10 cellular contexts compared by ENCODE assay signal in the genomic region with DNA sequence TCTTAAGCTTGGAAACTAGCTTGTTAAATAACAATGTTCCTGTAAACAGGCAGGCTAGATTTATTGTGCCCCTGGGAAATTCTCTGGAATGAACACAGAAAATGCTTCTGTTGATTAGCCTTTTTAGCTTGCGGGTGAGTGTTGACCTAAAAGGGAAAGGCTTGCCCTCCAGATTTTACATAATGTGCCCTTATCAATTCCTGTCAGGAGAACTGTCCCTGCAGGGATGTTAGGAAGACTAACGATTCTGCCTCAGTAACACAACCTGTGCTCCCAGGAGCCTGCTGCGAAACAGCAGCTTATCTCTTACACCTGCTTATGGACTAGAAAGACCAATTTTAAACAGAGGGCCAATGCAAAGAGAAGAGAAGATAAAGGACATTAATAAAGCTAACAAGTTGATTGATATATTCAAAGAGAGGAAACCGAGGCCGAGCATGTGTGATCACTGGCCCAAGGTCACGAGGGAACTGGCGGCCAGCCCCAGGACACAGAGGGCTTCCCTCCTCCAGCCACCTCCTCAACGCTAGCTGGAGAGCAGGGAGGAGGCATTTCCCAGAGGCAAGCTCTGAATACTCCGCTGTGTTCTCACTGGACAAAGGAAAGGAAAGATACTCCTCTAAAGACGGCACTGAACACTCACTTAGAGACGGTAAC. TPM values are rescaled to one million over a fixed set of nuclear protein-coding genes. Genes with fewer than 3 reads are reported as not detected.
DNase-seq lines count a peak whose midpoint lies in the region; ATAC-seq and TF ChIP-seq lines count a peak whose summit lies in the region.
"Had no signal": no experiment of that assay in that cellular context is flagged by ENCODE, and none has a peak within 500 bp of the region (broad histone marks: within the 10 kb centered on the region; RNA-seq: fewer than 3 reads in every experiment).

No MANE protein-coding gene starts in this region.

- no peak overlapping the region for H4K91ac ChIP-seq in trophoblast cell (ENCODE audit: low read depth, low read length)

- H3K18ac ChIP-seq in trophoblast cell (ENCODE audit: low read length), result no peak overlapping the region

- H3K27me3 ChIP-seq in ACC112 (ENCODE audit: insufficient read depth, low read length) (no peaks in the 10 kb centered on the region), heart left ventricle (no peaks in the 10 kb centered on the region), trophoblast cell (ENCODE audit: insufficient read depth, low read length) (no peaks in the 10 kb centered on the region)

- no peak overlapping the region for H3K9ac ChIP-seq in trophoblast cell (ENCODE audit: low read length)

- no peak overlapping the region for H3K27ac ChIP-seq in ACC112 (ENCODE audit: low read depth, low read length)
- peak overlapping the region; percentile 72 for H3K27ac ChIP-seq in VCaP
- H3K27ac ChIP-seq in heart left ventricle, result peak overlapping the region; percentile 56 to 89 (median 77)
- H3K27ac ChIP-seq in trophoblast cell (ENCODE audit: low read depth, low read length), result peak overlapping the region; percentile 11

- H3K36me3 ChIP-seq in ACC112 (ENCODE audit: insufficient read depth, low read length), result no peaks in the 10 kb centered on the region
- no peaks in the 10 kb centered on the region for H3K36me3 ChIP-seq in heart left ventricle
- H3K36me3 ChIP-seq in trophoblast cell (ENCODE audit: control insufficient read depth in 1 of 2, insufficient read depth in 2 of 2, low read length in 2 of 2), result no peaks in the 10 kb centered on the region

- no peaks in the 10 kb centered on the region for H3K79me1 ChIP-seq in trophoblast cell (ENCODE audit: low read length)

- no peaks in the 10 kb centered on the region for H3K79me2 ChIP-seq in ACC112 (ENCODE audit: control insufficient read depth, insufficient read depth, low read length, unreplicated experiment)
- H3K79me2 ChIP-seq in trophoblast cell (ENCODE audit: control insufficient read depth, insufficient read depth, low read length, poor library complexity), result no peaks in the 10 kb centered on the region

- DNase-seq in heart left ventricle (peak in 4 of 5 donors; percentile 52 to 67 (median 58)), trophoblast cell (peak; percentile 44 to 77), DMS79 treated with DMSO at 0.1 percent for 48 hours (lab: John Stamatoyannopoulos, UW) (no peak)
- no peak for DNase-seq in activated T-cell treated with anti-CD3 and anti-CD28 coated beads, Interleukin-2, amount 50 U/mL, for 1 hour
- DNase-seq: naive thymus-derived CD8-positive, alpha-beta T cell; NCI-H1105 treated with DMSO at 0.1 percent for 48 hours had no signal

- H3K4me2 ChIP-seq in trophoblast cell (ENCODE audit: low read length), result peak overlapping the region; percentile 6

- H3K14ac ChIP-seq in trophoblast cell (ENCODE audit: low read length), result no peak overlapping the region

- no peak overlapping the region for H2BK5ac ChIP-seq in trophoblast cell (ENCODE audit: low read depth, low read length, poor library complexity)

- intact Hi-C loops in heart left ventricle (cut with DNase I), result loop anchor here in 8 of 10 donors (2.0 to 5.0 kb wide), 7 partner anchors 33 to 48 kb away; partner anchors contain the start of gene TJP1 (in 5 of the 8)

- H4K12ac ChIP-seq in trophoblast cell (ENCODE audit: low read depth, low read length), result no peak overlapping the region

- H3K4me3 ChIP-seq in ACC112 (ENCODE audit: low read depth, low read length) (no peak overlapping the region), heart left ventricle (peak overlapping the region in 6 of 12 donors; percentile 3 to 32 (median 20)), trophoblast cell (ENCODE audit: low read depth, low read length) (no peak overlapping the region)

- H2BK12ac ChIP-seq in trophoblast cell (ENCODE audit: low read length), result no peak overlapping the region

- TF ChIP-seq CTCF in VCaP (conservative IDR thresholded peaks at IDR 0.05) (no peak), heart left ventricle (IDR thresholded peaks at IDR 0.05) (no peak)

- WGBS in heart left ventricle, 4 donors, result 16 to 27% (median 18%) methylated on average over 11 of the region's 11 CpGs
- no CpG with 5 or more reads among the region's 11 CpGs for WGBS in trophoblast cell (ENCODE audit: extremely low coverage, insufficient coverage, insufficient read length)

- H3K23ac ChIP-seq in trophoblast cell (ENCODE audit: low read length), result no peak overlapping the region

- H2AFZ ChIP-seq in ACC112 (ENCODE audit: low read length, unreplicated experiment) (peak overlapping the region; percentile 12), trophoblast cell (ENCODE audit: insufficient read depth, low read length, poor library complexity) (no peak overlapping the region)

- no peak for TF ChIP-seq POLR2A in heart left ventricle (IDR thresholded peaks at IDR 0.05)

- no peak overlapping the region for H3K4ac ChIP-seq in trophoblast cell (ENCODE audit: low read depth, low read length)

- H3K9me3 ChIP-seq in heart left ventricle (no peaks in the 10 kb centered on the region), trophoblast cell (ENCODE audit: insufficient read depth, low read depth, low read length) (no peaks in the 10 kb centered on the region)

- peaks cover 10% of the 10 kb centered on the region for H3K4me1 ChIP-seq in ACC112 (ENCODE audit: control insufficient read depth, insufficient read depth, low read length, unreplicated experiment)
- H3K4me1 ChIP-seq in heart left ventricle, result peaks cover 0 to 48% (median 33%) of the 10 kb centered on the region in 12 donors
- peaks cover 0 to 3% of the 10 kb centered on the region in 2 experiments for H3K4me1 ChIP-seq in trophoblast cell (ENCODE audit: control insufficient read depth in 1 of 2, insufficient read depth in 2 of 2, low read length in 2 of 2)

- no peak overlapping the region for H2BK120ac ChIP-seq in trophoblast cell (ENCODE audit: insufficient read depth, low read length, poor library complexity)

- ATAC-seq in heart left ventricle (peak; percentile 69 to 86 (median 74)), GM18873 (IDR thresholded peaks at IDR 0.05; ENCODE audit: low FRiP score, unreplicated experiment) (no peak), HG02588 (IDR thresholded peaks at IDR 0.05; ENCODE audit: unreplicated experiment) (no peak)
- ATAC-seq: naive thymus-derived CD8-positive, alpha-beta T cell had no signal

- no peak overlapping the region for H2AK5ac ChIP-seq in trophoblast cell (ENCODE audit: low read length)

- H4K8ac ChIP-seq in trophoblast cell (ENCODE audit: low read depth, low read length), result no peak overlapping the region

RNA-seq across cellular contexts. Expression of gene TJP1, which starts 48.4 kb away (rescaled TPM):
- 100 to 1,000 TPM in 6 of 9 donors, 10 to 100 TPM in 3; 89.4 to 159 (median 112) TPM for total RNA-seq in heart left ventricle
- 10 to 100 TPM; 26.8 to 41.8 TPM for polyA plus RNA-seq in heart left ventricle
- 85.2 and 88.6 TPM in 2 replicates for polyA plus RNA-seq in trophoblast cell (2013)
- total RNA-seq: naive thymus-derived CD8-positive, alpha-beta T cell had no signal
- polyA plus RNA-seq: naive thymus-derived CD8-positive, alpha-beta T cell had no signal

Comparison
In these comparisons a context has a peak if more than half of its experiments do, and no peak if none do; other contexts are left out.
1. ATAC-seq: peak in heart left ventricle (4 of 4); none in GM18873 (single experiment) and HG02588 (single experiment).
2. DNase-seq: peak in heart left ventricle (4 of 5) and trophoblast cell (2 of 2); none in DMS79 treated with DMSO at 0.1 percent for 48 hours (single experiment) and activated T-cell treated with anti-CD3 and anti-CD28 coated beads, Interleukin-2, amount 50 U/mL, for 1 hour (single experiment).